Comparison of ENCODE assay signal across 7 cellular contexts in the genomic region with DNA sequence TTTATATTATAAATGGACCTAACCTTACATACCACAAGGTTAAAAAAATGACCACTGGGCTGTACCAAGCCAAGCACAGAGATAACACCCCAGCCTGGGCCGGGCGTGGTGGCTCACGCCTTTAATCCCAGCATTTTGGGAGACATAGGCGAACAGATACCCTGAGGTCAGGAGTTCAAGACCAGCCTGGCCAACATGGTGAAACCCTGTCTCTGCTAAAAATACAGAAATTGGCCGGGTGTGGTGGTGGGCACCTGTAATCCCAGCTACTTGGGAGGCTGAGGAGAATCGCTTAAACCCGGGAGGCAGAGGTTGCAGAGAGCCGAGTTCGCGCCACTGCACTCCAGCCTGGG. TPM values are rescaled to one million over a fixed set of nuclear protein-coding genes. Genes with fewer than 3 reads are reported as not detected.
DNase-seq lines count a peak whose midpoint lies in the region; TF ChIP-seq lines count a peak whose summit lies in the region.
"Not testable (repeated sequence)": the region's sequence is repeated elsewhere in the genome, so short reads cannot be mapped to it uniquely, and the experiment has no call there.

No MANE protein-coding gene starts in this region.

- H3K27me3 ChIP-seq in GM06990 (replicated peaks; ENCODE audit: control insufficient read depth, insufficient read depth, low read length); colonic mucosa; right atrium auricular region; muscle layer of duodenum (ENCODE audit: low read depth, low read length); skeletal muscle tissue (ENCODE audit: control insufficient read depth in 3 of 3, insufficient read depth in 3 of 3, low read length in 3 of 3): not testable (repeated sequence)

- H3K9ac ChIP-seq in colonic mucosa (ENCODE audit: low read depth in 2 of 2, low read length in 2 of 2) (peak overlapping the region in 1 of 2 donors; percentile 91), skeletal muscle tissue (ENCODE audit: low read depth in 1 of 3, low read length in 3 of 3) (peak overlapping the region in 1 of 3 donors; percentile 57)

- CTCF ChIA-PET in OCI-LY7 (lab: Charles Lee; ENCODE audit: unreplicated experiment): not testable (repeated sequence)

- not testable (repeated sequence) for BruUV-seq in OCI-LY7 (replicated peaks; lab: Mats Ljungman, UMichigan)

- peaks cover 19% of the 10 kb centered on the region; the same call in 1 of the 2 replicates for H3K9me3 ChIP-seq in OCI-LY7 (ENCODE audit: low read length)
- H3K9me3 ChIP-seq in colonic mucosa; right atrium auricular region; skeletal muscle tissue (ENCODE audit: control insufficient read depth in 3 of 3, low read length in 3 of 3): not testable (repeated sequence)
- peaks cover 2 to 19% of the 10 kb centered on the region in 2 donors for H3K9me3 ChIP-seq in muscle layer of duodenum (ENCODE audit: control insufficient read depth in 1 of 2, low read length in 2 of 2)

- H3K9me3 Mint-ChIP-seq in activated T-helper 2 cell treated with anti-CD3 and anti-CD28 coated beads, Interferon-gamma antibody, Interleukin-2, Interleukin-4, amounts not matched to agents 10 μg/mL and 5 μg/mL and 100 μg/mL, durations not matched to agents 14 hours and 24 hours and 36 hours: peaks cover 37% of the 10 kb centered on the region

- H3K4me3 ChIP-seq in GM06990 (replicated peaks; ENCODE audit: low read depth, low read length) (peak overlapping the region; percentile 35), OCI-LY7 (ENCODE audit: low read depth, low read length, poor library complexity, severe bottlenecking) (peak overlapping the region; percentile 81), colonic mucosa (peak overlapping the region; percentile 67), right atrium auricular region (peak overlapping the region; percentile 84 to 88), muscle layer of duodenum (ENCODE audit: low read depth in 1 of 2, low read length in 2 of 2) (peak overlapping the region; percentile 80 to 84), skeletal muscle tissue (ENCODE audit: low read length in 3 of 3) (peak overlapping the region; percentile 67 to 96 (median 94))

- peaks cover 24% of the 10 kb centered on the region for H3K4me1 Mint-ChIP-seq in activated T-helper 2 cell treated with anti-CD3 and anti-CD28 coated beads, Interferon-gamma antibody, Interleukin-2, Interleukin-4, amounts not matched to agents 10 μg/mL and 5 μg/mL and 100 μg/mL, durations not matched to agents 14 hours and 24 hours and 36 hours (ENCODE audit: low read depth)

- peak overlapping the region; percentile 71 for H3K27ac ChIP-seq in OCI-LY7 (ENCODE audit: low read depth, low read length, poor library complexity, severe bottlenecking)
- peak overlapping the region; percentile 91 for H3K27ac ChIP-seq in colonic mucosa
- H3K27ac ChIP-seq in right atrium auricular region: peak overlapping the region; percentile 89
- H3K27ac ChIP-seq in muscle layer of duodenum (ENCODE audit: low read length): peak overlapping the region; percentile 82
- peak overlapping the region; percentile 71 for H3K27ac ChIP-seq in skeletal muscle tissue (ENCODE audit: low read depth, low read length)

- not testable (repeated sequence) for H4K20me1 ChIP-seq in OCI-LY7 (ENCODE audit: insufficient read depth, low read length)

- peak overlapping the region; percentile 96 for H3K4me3 Mint-ChIP-seq in activated T-helper 2 cell treated with anti-CD3 and anti-CD28 coated beads, Interferon-gamma antibody, Interleukin-2, Interleukin-4, amounts not matched to agents 10 μg/mL and 5 μg/mL and 100 μg/mL, durations not matched to agents 14 hours and 24 hours and 36 hours (ENCODE audit: low read depth)

- POLR2A ChIA-PET in OCI-LY7 (lab: Charles Lee): interaction anchor here (1.5 kb wide), 1 partner anchor 11 kb away, joined by 4 read pairs; no protein-coding TSS in a partner anchor

- peaks cover 54% of the 10 kb centered on the region for H3K36me3 Mint-ChIP-seq in activated T-helper 2 cell treated with anti-CD3 and anti-CD28 coated beads, Interferon-gamma antibody, Interleukin-2, Interleukin-4, amounts not matched to agents 10 μg/mL and 5 μg/mL and 100 μg/mL, durations not matched to agents 14 hours and 24 hours and 36 hours (ENCODE audit: low read depth)

- not testable (repeated sequence) for DNase-seq in GM06990 (ENCODE audit: extremely low read depth, insufficient read length); OCI-LY7 (ENCODE audit: low spot score); activated T-helper 2 cell treated with anti-CD3 and anti-CD28 coated beads, Interferon-gamma antibody, Interleukin-2, Interleukin-4, amounts not matched to agents 10 μg/mL and 5 μg/mL and 100 μg/mL, durations not matched to agents 14 hours and 24 hours and 36 hours (ENCODE audit: low spot score); colonic mucosa; right atrium auricular region (ENCODE audit: low spot score)

- H3K36me3 ChIP-seq in GM06990 (ENCODE audit: control insufficient read depth, insufficient read depth, low read length); colonic mucosa: not testable (repeated sequence)
- H3K36me3 ChIP-seq in OCI-LY7 (ENCODE audit: insufficient read depth, low read length): peaks cover 15% of the 10 kb centered on the region
- peaks cover 23% of the 10 kb centered on the region for H3K36me3 ChIP-seq in right atrium auricular region
- peaks cover 19 to 24% of the 10 kb centered on the region in 2 donors for H3K36me3 ChIP-seq in muscle layer of duodenum (ENCODE audit: control insufficient read depth in 1 of 2, insufficient read depth in 2 of 2, low read length in 2 of 2)
- peaks cover 2 to 21% (median 8%) of the 10 kb centered on the region in 3 donors for H3K36me3 ChIP-seq in skeletal muscle tissue (ENCODE audit: control insufficient read depth in 3 of 3, insufficient read depth in 3 of 3, low read length in 3 of 3)

- H3K9me2 ChIP-seq in OCI-LY7 (ENCODE audit: insufficient read depth, low read length): not testable (repeated sequence)

- intact Hi-C loops in OCI-LY7 (cut with micrococcal nuclease; ENCODE audit: unreplicated experiment): loop anchor here (1.0 kb wide), 1 partner anchor 10 kb away; no protein-coding TSS in a partner anchor
- intact Hi-C loops in activated T-helper 2 cell treated with anti-CD3 and anti-CD28 coated beads, Interferon-gamma antibody, Interleukin-2, Interleukin-4, amounts not matched to agents 10 μg/mL and 5 μg/mL and 100 μg/mL, durations not matched to agents 14 hours and 24 hours and 36 hours (cut with micrococcal nuclease): loop anchor here (2.0 kb wide), 1 partner anchor 213 kb away; a partner anchor contains a TSS
- intact Hi-C loops in colonic mucosa (cut with DNase I): not testable (repeated sequence)

- H2AFZ ChIP-seq in OCI-LY7 (ENCODE audit: low read length): peak overlapping the region; percentile 69; the same call in 1 of the 2 replicates

- peaks cover 24% of the 10 kb centered on the region for H3K79me2 ChIP-seq in OCI-LY7 (ENCODE audit: insufficient read depth, low read depth, low read length)

- H3K27ac Mint-ChIP-seq in activated T-helper 2 cell treated with anti-CD3 and anti-CD28 coated beads, Interferon-gamma antibody, Interleukin-2, Interleukin-4, amounts not matched to agents 10 μg/mL and 5 μg/mL and 100 μg/mL, durations not matched to agents 14 hours and 24 hours and 36 hours: peak overlapping the region; percentile 97

- not testable (repeated sequence) for TF ChIP-seq CTCF in GM06990 (IDR thresholded peaks at IDR 0.05; ENCODE audit: insufficient read depth, low read length, poor library complexity, severe bottlenecking); OCI-LY7 (conservative IDR thresholded peaks at IDR 0.05; ENCODE audit: low read length); colonic mucosa (IDR thresholded peaks at IDR 0.05); right atrium auricular region (IDR thresholded peaks at IDR 0.05)

- H3K4me2 ChIP-seq in OCI-LY7 (ENCODE audit: low read length): peak overlapping the region; percentile 48; the same call in 1 of the 2 replicates

- H3K4me1 ChIP-seq in OCI-LY7 (ENCODE audit: insufficient read depth, low read length, poor library complexity, severe bottlenecking); colonic mucosa: not testable (repeated sequence)
- H3K4me1 ChIP-seq in right atrium auricular region (peaks cover 0 to 12% of the 10 kb centered on the region in 2 donors), muscle layer of duodenum (ENCODE audit: control insufficient read depth in 1 of 2, insufficient read depth in 2 of 2, low read length in 2 of 2) (peaks cover 6 to 14% of the 10 kb centered on the region in 2 donors), skeletal muscle tissue (ENCODE audit: control insufficient read depth in 3 of 3, insufficient read depth in 3 of 3, low read length in 3 of 3) (peaks cover 10 to 11% (median 10%) of the 10 kb centered on the region in 3 donors)

- H3K27me3 Mint-ChIP-seq in activated T-helper 2 cell treated with anti-CD3 and anti-CD28 coated beads, Interferon-gamma antibody, Interleukin-2, Interleukin-4, amounts not matched to agents 10 μg/mL and 5 μg/mL and 100 μg/mL, durations not matched to agents 14 hours and 24 hours and 36 hours (ENCODE audit: low read depth): not testable (repeated sequence)

RNA-seq across cellular contexts. Expression of a gene that starts 0.4 kb away (rescaled TPM):
- 18.7 and 22.9 TPM in 2 replicates for total RNA-seq in OCI-LY7 (2014; rRNA removed; shearing (Covaris generic))
- total RNA-seq in OCI-LY7 (2022) (13.2 and 14.3 TPM in 2 replicates), colonic mucosa (1 to 10 TPM; 5.4 to 7.9 TPM), right atrium auricular region (1 to 10 TPM; 2.4 to 3.5 TPM), skeletal muscle tissue (5.2 TPM)
- 8.6 and 8.8 TPM in 2 replicates for total RNA-seq in activated T-helper 2 cell treated with anti-CD3 and anti-CD28 coated beads, Interferon-gamma antibody, Interleukin-2, Interleukin-4, amounts not matched to agents 10 μg/mL and 5 μg/mL and 100 μg/mL, durations not matched to agents 14 hours and 24 hours and 36 hours

Comparison
In these comparisons a context has a peak if more than half of its experiments do, and no peak if none do; other contexts are left out.
1. H3K4me3 ChIP-seq: peak in every context shown above with its lines; median percentile 94 in skeletal muscle tissue; 86 in right atrium auricular region; 82 in muscle layer of duodenum; 81 in OCI-LY7; 67 in colonic mucosa; 35 in GM06990.